15 cellular contexts compared by ENCODE assay signal in the genomic region with DNA sequence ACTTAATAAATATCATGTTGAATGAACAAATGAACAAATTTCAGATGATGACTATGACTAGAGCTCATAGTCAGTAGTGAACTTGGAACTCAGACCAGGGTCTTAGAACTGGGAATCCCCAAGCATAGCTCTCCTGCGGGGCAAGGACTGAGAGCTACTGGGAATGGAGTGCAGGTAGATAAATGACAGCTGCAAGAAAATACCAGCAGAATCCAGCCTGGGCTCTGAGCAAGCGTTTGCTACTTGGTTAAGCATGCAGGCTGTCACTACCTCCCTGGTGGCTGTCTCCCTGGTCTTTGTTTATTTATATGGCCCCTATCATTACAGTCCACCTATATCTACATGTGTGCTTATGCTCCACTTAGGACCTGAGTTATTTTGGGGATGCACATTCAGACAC.
DNase-seq lines count a peak whose midpoint lies in the region; ATAC-seq lines count a peak whose summit lies in the region.
"Had no signal": no experiment of that assay in that cellular context is flagged by ENCODE, and none has a peak within 500 bp of the region (broad histone marks: within the 10 kb centered on the region; RNA-seq: fewer than 3 reads in every experiment).

No MANE protein-coding gene starts in this region.

- DNase-seq in ELF-1 (ENCODE audit: low read depth, low spot score) = peak; percentile 3
- DNase-seq in T-helper 17 cell = no peak
- peak; percentile 23 for DNase-seq in retina
- DNase-seq in cerebellar nuclear complex (lab: John Stamatoyannopoulos, UW) = no peak
- DNase-seq in NCI-H146 (lab: John Stamatoyannopoulos, UW) = no peak
- DNase-seq: AML-193; Caco-2; Calu3; CD4-positive, alpha-beta T cell; CD8-positive, alpha-beta T cell; DMS79 treated with DMSO at 0.1 percent for 48 hours; GDM1 had no signal

- H3K4me3 Mint-ChIP-seq in T-helper 17 cell = no peak overlapping the region
- H3K4me3 Mint-ChIP-seq: B cell; CD4-positive, alpha-beta T cell; CD8-positive, alpha-beta T cell had no signal

- H3K4me1 Mint-ChIP-seq in T-helper 17 cell = no peaks in the 10 kb centered on the region

- ATAC-seq in T-helper 17 cell = no peak
- ATAC-seq: A549; CD8-positive, alpha-beta T cell; GM12878 had no signal

- peak overlapping the region; percentile 37 for H3K27ac Mint-ChIP-seq in T-helper 17 cell
- H3K27ac Mint-ChIP-seq: B cell; CD4-positive, alpha-beta T cell; CD8-positive, alpha-beta T cell had no signal

- H3K27me3 Mint-ChIP-seq in T-helper 17 cell = peaks cover 7% of the 10 kb centered on the region
- H3K27me3 Mint-ChIP-seq: B cell had no signal

- no peaks in the 10 kb centered on the region for H3K9me3 ChIP-seq in T-helper 17 cell (ENCODE audit: control insufficient read depth, low read length, poor library complexity, severe bottlenecking)
- H3K9me3 ChIP-seq: A549 had no signal

- H3K36me3 Mint-ChIP-seq in T-helper 17 cell (ENCODE audit: low read depth) = no peaks in the 10 kb centered on the region
- H3K36me3 Mint-ChIP-seq: CD8-positive, alpha-beta T cell had no signal

Comparison
In these comparisons a context has a peak if more than half of its experiments do, and no peak if none do; other contexts are left out.
1. DNase-seq: peak in ELF-1 (single experiment) and retina (single experiment); none in T-helper 17 cell (0 of 3), cerebellar nuclear complex (0 of 2) and NCI-H146 (single experiment).